9 cellular contexts compared by ENCODE assay signal in the genomic region with DNA sequence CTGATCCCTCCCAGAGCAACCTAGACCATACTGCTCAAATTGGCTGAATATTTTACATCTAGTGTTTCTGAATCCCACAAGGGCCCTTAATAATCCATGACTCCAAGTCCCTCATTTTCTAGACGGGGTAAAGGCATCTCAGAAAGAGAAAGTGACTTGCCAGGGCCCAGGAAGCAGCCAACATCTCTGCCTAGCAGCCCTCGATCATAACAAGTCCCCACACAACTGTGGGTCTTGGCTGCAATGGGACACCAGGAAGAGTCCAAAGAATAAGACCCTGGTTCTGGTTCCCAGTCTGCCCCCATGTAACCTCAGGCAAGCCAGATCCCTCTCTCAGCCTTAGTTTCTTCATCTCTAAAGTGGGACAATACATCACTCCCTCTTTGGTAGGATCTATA. TPM values are rescaled to one million over a fixed set of nuclear protein-coding genes. Genes with fewer than 3 reads are reported as not detected.
DNase-seq lines count a peak whose midpoint lies in the region; ATAC-seq, FAIRE-seq and TF ChIP-seq lines count a peak whose summit lies in the region.
"Had no signal": no experiment of that assay in that cellular context is flagged by ENCODE, and none has a peak within 500 bp of the region (broad histone marks: within the 10 kb centered on the region; RNA-seq: fewer than 3 reads in every experiment).

No MANE protein-coding gene starts in this region.

- peak overlapping the region; percentile 52; the same call in 1 of the 2 replicates for H3K4me2 ChIP-seq in OCI-LY1 (ENCODE audit: low read length)

- peak overlapping the region; percentile 92 for H3K4me3 ChIP-seq in CD4-positive, CD25-positive, alpha-beta regulatory T cell (ENCODE audit: low read depth, low read length)
- H3K4me3 ChIP-seq in OCI-LY1 (ENCODE audit: low read depth, low read length, poor library complexity, severe bottlenecking): no peak overlapping the region
- H3K4me3 ChIP-seq in pancreas: no peak overlapping the region

- no peaks in the 10 kb centered on the region for H3K27me3 ChIP-seq in CD4-positive, CD25-positive, alpha-beta regulatory T cell (ENCODE audit: control insufficient read depth, insufficient read depth, low read length)
- H3K27me3 ChIP-seq in OCI-LY1 (ENCODE audit: insufficient read depth, low read length) (no peaks in the 10 kb centered on the region), pancreas (no peaks in the 10 kb centered on the region)

- peak overlapping the region; percentile 52 for H3K9ac ChIP-seq in OCI-LY1 (ENCODE audit: low read length)

- peak overlapping the region; percentile 28 for H2AFZ ChIP-seq in OCI-LY1 (ENCODE audit: low read length)

- WGBS in pancreas, 2 donors: 71 to 73% methylated on average over 2 of the region's 2 CpGs

- no peak for ATAC-seq in CD4-positive, CD25-positive, alpha-beta regulatory T cell (ENCODE audit: low read depth in 2 of 2)
- ATAC-seq in pancreas (no peak), GM19397 (IDR thresholded peaks at IDR 0.05; ENCODE audit: unreplicated experiment) (no peak), HG03135 (IDR thresholded peaks at IDR 0.05; ENCODE audit: unreplicated experiment) (no peak), GM18861 (IDR thresholded peaks at IDR 0.05; ENCODE audit: unreplicated experiment) (no peak)

- H3K36me3 ChIP-seq in CD4-positive, CD25-positive, alpha-beta regulatory T cell (ENCODE audit: control insufficient read depth, insufficient read depth, low read length): peaks cover 15% of the 10 kb centered on the region
- H3K36me3 ChIP-seq in OCI-LY1 (ENCODE audit: insufficient read depth, low read length) (no peaks in the 10 kb centered on the region), pancreas (no peaks in the 10 kb centered on the region)

- TF ChIP-seq CTCF in OCI-LY1 (IDR thresholded peaks at IDR 0.05; ENCODE audit: low read length): no peak
- TF ChIP-seq CTCF in endothelial cell (IDR thresholded peaks at IDR 0.05; ENCODE audit: unreplicated experiment): no peak
- TF ChIP-seq CTCF in pancreas (IDR thresholded peaks at IDR 0.05): no peak

- DNase-seq in CD4-positive, CD25-positive, alpha-beta regulatory T cell: peak in 1 of 3 donors; percentile 51
- no peak for DNase-seq in endothelial cell (ENCODE audit: low spot score)
- DNase-seq in pancreas: no peak
- DNase-seq in GM19239 (ENCODE audit: insufficient read length, low spot score): no peak

- peaks cover 48 to 100% (median 85%) of the 10 kb centered on the region in 4 donors for H3K4me1 Mint-ChIP-seq in CD4-positive, CD25-positive, alpha-beta regulatory T cell
- peaks cover 54% of the 10 kb centered on the region for H3K4me1 Mint-ChIP-seq in endothelial cell (ENCODE audit: unreplicated experiment)

- no peaks in the 10 kb centered on the region for H3K27me3 Mint-ChIP-seq in CD4-positive, CD25-positive, alpha-beta regulatory T cell
- peaks cover 7% of the 10 kb centered on the region for H3K27me3 Mint-ChIP-seq in endothelial cell (ENCODE audit: unreplicated experiment)

- H3K4me3 Mint-ChIP-seq in CD4-positive, CD25-positive, alpha-beta regulatory T cell: peak overlapping the region; percentile 66 to 100 (median 80)
- H3K4me3 Mint-ChIP-seq in endothelial cell (ENCODE audit: unreplicated experiment): no peak overlapping the region

- peaks cover 32% of the 10 kb centered on the region for H3K36me3 Mint-ChIP-seq in CD4-positive, CD25-positive, alpha-beta regulatory T cell
- peaks cover 12% of the 10 kb centered on the region for H3K36me3 Mint-ChIP-seq in endothelial cell (ENCODE audit: low read depth, unreplicated experiment)

- peak overlapping the region; percentile 97 to 99 (median 99) for H3K27ac Mint-ChIP-seq in CD4-positive, CD25-positive, alpha-beta regulatory T cell
- peak overlapping the region; percentile 86 for H3K27ac Mint-ChIP-seq in endothelial cell (ENCODE audit: unreplicated experiment)

- H3K4me1 ChIP-seq in CD4-positive, CD25-positive, alpha-beta regulatory T cell (ENCODE audit: control insufficient read depth, insufficient read depth, low read length, poor library complexity, severe bottlenecking): peaks cover 100% of the 10 kb centered on the region
- H3K4me1 ChIP-seq in OCI-LY1 (ENCODE audit: insufficient read depth, low read length, severe bottlenecking) (peaks cover 32% of the 10 kb centered on the region), pancreas (peaks cover 0 to 14% (median 0%) of the 10 kb centered on the region in 3 donors)

- H3K79me2 ChIP-seq in OCI-LY1 (ENCODE audit: insufficient read depth, low read length): no peaks in the 10 kb centered on the region

- H3K27ac ChIP-seq in CD4-positive, CD25-positive, alpha-beta regulatory T cell (ENCODE audit: insufficient read depth, low read length, poor library complexity, severe bottlenecking): peak overlapping the region; percentile 87
- H3K27ac ChIP-seq in OCI-LY1 (ENCODE audit: low read depth, low read length, poor library complexity, severe bottlenecking) (peak overlapping the region; percentile 79), pancreas (peak overlapping the region in 3 of 4 donors; percentile 10 to 29 (median 13))

- H3K9me3 Mint-ChIP-seq in CD4-positive, CD25-positive, alpha-beta regulatory T cell: no peaks in the 10 kb centered on the region
- no peaks in the 10 kb centered on the region for H3K9me3 Mint-ChIP-seq in endothelial cell (ENCODE audit: unreplicated experiment)

- no peaks in the 10 kb centered on the region for H3K9me2 ChIP-seq in OCI-LY1 (ENCODE audit: low read depth, low read length)

- FAIRE-seq in pancreas (lab: Jason Lieb, UNC): no peak
- FAIRE-seq in GM19239 (lab: Jason Lieb, UNC): no peak
- FAIRE-seq: endometrium had no signal

- intact Hi-C loops in pancreas (cut with DNase I): no loop called here

- no peaks in the 10 kb centered on the region for H3K9me3 ChIP-seq in CD4-positive, CD25-positive, alpha-beta regulatory T cell (ENCODE audit: control insufficient read depth in 2 of 2, low read length in 2 of 2)
- no peaks in the 10 kb centered on the region for H3K9me3 ChIP-seq in OCI-LY1 (ENCODE audit: low read length)
- H3K9me3 ChIP-seq in pancreas: no peaks in the 10 kb centered on the region

- no peaks in the 10 kb centered on the region for H3F3A ChIP-seq in OCI-LY1 (ENCODE audit: insufficient read depth, low read length)

- H4K20me1 ChIP-seq in OCI-LY1 (ENCODE audit: insufficient read depth, low read length): no peaks in the 10 kb centered on the region

RNA-seq across cellular contexts. Expression of a gene that starts 6.3 kb away (rescaled TPM):
- 364 TPM for total RNA-seq in CD4-positive, CD25-positive, alpha-beta regulatory T cell
- 100 to 1,000 TPM; 171 to 329 (median 244) TPM for polyA plus RNA-seq in CD4-positive, CD25-positive, alpha-beta regulatory T cell
- total RNA-seq in endothelial cell (ENCODE audit: unreplicated experiment): 224 TPM
- 10 to 100 TPM; 39.6 to 70.8 (median 48.7) TPM for total RNA-seq in pancreas
- polyA plus RNA-seq in pancreas: 10 to 100 TPM; 37.0 to 64.2 TPM

Comparison
In these comparisons a context has a peak if more than half of its experiments do, and no peak if none do; other contexts are left out.
1. H3K27ac ChIP-seq: peak in every context shown above with its lines; median percentile 87 in CD4-positive, CD25-positive, alpha-beta regulatory T cell; 79 in OCI-LY1; 13 in pancreas.